ENCODE assay signal across 16 cellular contexts in genomic region chr6:27551607-27552006, GRCh38.
DNase-seq lines count a peak whose midpoint lies in the region; ATAC-seq and TF ChIP-seq lines count a peak whose summit lies in the region.
"Had no signal": no experiment of that assay in that cellular context is flagged by ENCODE, and none has a peak within 500 bp of the region (broad histone marks: within the 10 kb centered on the region; RNA-seq: fewer than 3 reads in every experiment).

No MANE protein-coding gene starts in this region.

- peaks cover 7% of the 10 kb centered on the region for H3K36me3 Mint-ChIP-seq in activated CD4-positive, alpha-beta T cell treated with anti-CD3 and anti-CD28 coated beads, Interleukin-2, amount 10 ng/mL, durations not matched to agents 24 days and 14 days (ENCODE audit: low read depth)
- no peaks in the 10 kb centered on the region for H3K36me3 Mint-ChIP-seq in HFFc6 (ENCODE audit: low read depth)
- H3K36me3 Mint-ChIP-seq in WTC11, result no peaks in the 10 kb centered on the region
- peaks cover 2% of the 10 kb centered on the region for H3K36me3 Mint-ChIP-seq in neural crest cell (ENCODE audit: low read depth)

- peaks cover 63% of the 10 kb centered on the region for H3K27me3 Mint-ChIP-seq in activated CD4-positive, alpha-beta T cell treated with anti-CD3 and anti-CD28 coated beads, Interleukin-2, amount 10 ng/mL, durations not matched to agents 24 days and 14 days
- peaks cover 4% of the 10 kb centered on the region for H3K27me3 Mint-ChIP-seq in HFFc6 (ENCODE audit: insufficient read depth)
- H3K27me3 Mint-ChIP-seq in WTC11 (ENCODE audit: low read depth), result peaks cover 20% of the 10 kb centered on the region
- H3K27me3 Mint-ChIP-seq in neural crest cell (ENCODE audit: low read depth), result peaks cover 80% of the 10 kb centered on the region

- intact Hi-C loops in activated CD4-positive, alpha-beta T cell treated with anti-CD3 and anti-CD28 coated beads, Interleukin-2, amount 10 ng/mL, durations not matched to agents 24 days and 14 days (cut with micrococcal nuclease), result no loop called here

- no peak for TF ChIP-seq CTCF in HFFc6 (IDR thresholded peaks at IDR 0.05)
- no peak for TF ChIP-seq CTCF in WTC11 (IDR thresholded peaks at IDR 0.05)
- TF ChIP-seq CTCF in neural crest cell (conservative IDR thresholded peaks at IDR 0.05), result no peak

- peaks cover 9% of the 10 kb centered on the region for H3K4me1 Mint-ChIP-seq in activated CD4-positive, alpha-beta T cell treated with anti-CD3 and anti-CD28 coated beads, Interleukin-2, amount 10 ng/mL, durations not matched to agents 24 days and 14 days
- H3K4me1 Mint-ChIP-seq in HFFc6 (ENCODE audit: low read depth), result peaks cover 31% of the 10 kb centered on the region
- peaks cover 17% of the 10 kb centered on the region for H3K4me1 Mint-ChIP-seq in WTC11
- H3K4me1 Mint-ChIP-seq in neural crest cell, result peaks cover 35% of the 10 kb centered on the region

- CTCF ChIA-PET in WTC11 (lab: Charles Lee), result no interaction called here

- ATAC-seq in WTC11 (no peak), HG03469 (IDR thresholded peaks at IDR 0.05; ENCODE audit: unreplicated experiment) (no peak), GM18867 (IDR thresholded peaks at IDR 0.05; ENCODE audit: unreplicated experiment) (no peak)
- ATAC-seq: PC-3 had no signal

- H3K27ac Mint-ChIP-seq in activated CD4-positive, alpha-beta T cell treated with anti-CD3 and anti-CD28 coated beads, Interleukin-2, amount 10 ng/mL, durations not matched to agents 24 days and 14 days, result no peak overlapping the region
- no peak overlapping the region for H3K27ac Mint-ChIP-seq in HFFc6
- no peak overlapping the region for H3K27ac Mint-ChIP-seq in WTC11
- no peak overlapping the region for H3K27ac Mint-ChIP-seq in neural crest cell (ENCODE audit: unreplicated experiment)

- no peak for DNase-seq in activated CD4-positive, alpha-beta T cell treated with anti-CD3 and anti-CD28 coated beads, Interleukin-2, amount 10 ng/mL, durations not matched to agents 24 days and 14 days
- no peak for DNase-seq in activated CD4-positive, alpha-beta T cell treated with anti-CD3 and anti-CD28 coated beads for 48 hours
- DNase-seq in HFFc6 (no peak), WTC11 (ENCODE audit: low spot score) (no peak), neural crest cell (ENCODE audit: low read depth, low spot score) (no peak), NCI-H82 (lab: John Stamatoyannopoulos, UW) (no peak)
- DNase-seq: Calu3; Kasumi-1; NCI-H1417 treated with DMSO at 0.1 percent for 48 hours; NCI-H2081 treated with DMSO at 0.1 percent for 48 hours; NCI-H2227 treated with DMSO at 0.1 percent for 48 hours; NCI-H526; NK-92 treated with Interleukin-12 subunit alpha and Interleukin-12 subunit beta, amount 100 ng/mL, for 24 hours; PC-3 had no signal

- peak overlapping the region; percentile 35 for H3K4me3 Mint-ChIP-seq in activated CD4-positive, alpha-beta T cell treated with anti-CD3 and anti-CD28 coated beads, Interleukin-2, amount 10 ng/mL, durations not matched to agents 24 days and 14 days
- H3K4me3 Mint-ChIP-seq in HFFc6 (peak overlapping the region; percentile 87), WTC11 (peak overlapping the region; percentile 91), neural crest cell (peak overlapping the region; percentile 95)

- POLR2A ChIA-PET in WTC11 (lab: Charles Lee), result no interaction called here

- peaks cover 17% of the 10 kb centered on the region for H3K9me3 Mint-ChIP-seq in activated CD4-positive, alpha-beta T cell treated with anti-CD3 and anti-CD28 coated beads, Interleukin-2, amount 10 ng/mL, durations not matched to agents 24 days and 14 days
- H3K9me3 Mint-ChIP-seq in HFFc6 (no peaks in the 10 kb centered on the region), WTC11 (no peaks in the 10 kb centered on the region), neural crest cell (peaks cover 11% of the 10 kb centered on the region)

TF ChIP-seq in WTC11, 78 proteins besides CTCF, POLR2A, EP300 and RAD21 (continues in another document):
- TF ChIP-seq ZNF671 (CRISPR knock-in tag; IDR thresholded peaks at IDR 0.05), result no peak
- TF ChIP-seq GABPB1 (CRISPR knock-in tag; IDR thresholded peaks at IDR 0.05), result no peak
- TF ChIP-seq FOXP1 (CRISPR knock-in tag; IDR thresholded peaks at IDR 0.05; ENCODE audit: borderline replicate concordance), result no peak
- no peak for TF ChIP-seq CREB1 (CRISPR knock-in tag; IDR thresholded peaks at IDR 0.05)
- no peak for TF ChIP-seq FOXK1 (CRISPR knock-in tag; IDR thresholded peaks at IDR 0.05)
- TF ChIP-seq NR1H2 (CRISPR knock-in tag; IDR thresholded peaks at IDR 0.05), result no peak
- no peak for TF ChIP-seq FOXJ3 (CRISPR knock-in tag; IDR thresholded peaks at IDR 0.05; ENCODE audit: borderline replicate concordance)
- TF ChIP-seq ZSCAN18 (CRISPR knock-in tag; IDR thresholded peaks at IDR 0.05), result no peak
- TF ChIP-seq ZMAT4 (CRISPR knock-in tag; IDR thresholded peaks at IDR 0.05), result no peak
- no peak for TF ChIP-seq ATF1 (CRISPR knock-in tag; IDR thresholded peaks at IDR 0.05)
- no peak for TF ChIP-seq ETV6 (CRISPR knock-in tag; IDR thresholded peaks at IDR 0.05)
- no peak for TF ChIP-seq ZNF317 (CRISPR knock-in tag; IDR thresholded peaks at IDR 0.05; ENCODE audit: borderline replicate concordance, low read depth)
- no peak for TF ChIP-seq HMGXB4 (CRISPR knock-in tag; IDR thresholded peaks at IDR 0.05)
- TF ChIP-seq JUN (CRISPR knock-in tag; IDR thresholded peaks at IDR 0.05), result no peak
- no peak for TF ChIP-seq HMGA2 (CRISPR knock-in tag; IDR thresholded peaks at IDR 0.05)
- no peak for TF ChIP-seq NFYB (CRISPR knock-in tag; conservative IDR thresholded peaks at IDR 0.05; ENCODE audit: low read depth)
- TF ChIP-seq ARID4B (CRISPR knock-in tag; IDR thresholded peaks at IDR 0.05; ENCODE audit: borderline replicate concordance), result no peak

Comparison
In these comparisons a context has a peak if more than half of its experiments do, and no peak if none do; other contexts are left out.
1. H3K4me3 Mint-ChIP-seq: peak in every context shown above with its lines; median percentile 95 in neural crest cell; 91 in WTC11; 87 in HFFc6; 35 in activated CD4-positive, alpha-beta T cell treated with anti-CD3 and anti-CD28 coated beads, Interleukin-2, amount 10 ng/mL, durations not matched to agents 24 days and 14 days.